18 cellular contexts compared by ENCODE assay signal in genomic region chr3:158221426-158221825, GRCh38.
"Had no signal": no experiment of that assay in that cellular context is flagged by ENCODE, and none has a peak within 500 bp of the region (broad histone marks: within the 10 kb centered on the region; RNA-seq: fewer than 3 reads in every experiment).

No MANE protein-coding gene starts in this region.

- H3K27me3 ChIP-seq: adrenal gland, spleen had no signal

- H3K27ac ChIP-seq: adrenal gland, spleen, thoracic aorta had no signal

- H3K27ac Mint-ChIP-seq: activated naive CD4-positive, alpha-beta T cell treated with anti-CD3 and anti-CD28 coated beads, Interleukin-2, amount 50 U/mL, for 72 hours; activated T-cell treated with anti-CD3 and anti-CD28 coated beads, Interleukin-2, amount 50 U/mL, for 24 hours; activated T-helper 17 cell treated with anti-CD3 and anti-CD28 coated beads, Interleukin-2, amount 50 U/mL, for 72 hours; naive thymus-derived CD4-positive, alpha-beta T cell; T-helper 1 cell treated with Interleukin-12 subunit alpha and Interleukin-12 subunit beta and Interleukin-4 antibody, amounts not matched to agents 30 μg/mL and 1 μg/mL, for 36 hours; type B pancreatic cell; WTC11 had no signal

- H3K9me3 Mint-ChIP-seq: T-helper 1 cell treated with Interleukin-12 subunit alpha and Interleukin-12 subunit beta and Interleukin-4 antibody, amounts not matched to agents 30 μg/mL and 1 μg/mL, for 36 hours; WTC11 had no signal

- H3K4me1 Mint-ChIP-seq: WTC11 had no signal

- DNase-seq: activated CD8-positive, alpha-beta memory T cell treated with anti-CD3 and anti-CD28 coated beads for 24 hours; activated CD8-positive, alpha-beta memory T cell treated with anti-CD3 and anti-CD28 coated beads, Interleukin-2, amount 50 U/mL, for 4 hours; activated T-cell treated with anti-CD3 and anti-CD28 coated beads, Interleukin-2, amount 50 U/mL, for 24 hours; adrenal gland; cortex of kidney; naive thymus-derived CD4-positive, alpha-beta T cell; retina; spleen; stimulated activated CD4-positive, alpha-beta T cell treated with anti-CD3 and anti-CD28 coated beads, Interleukin-4, amount 100 ng/mL, for 1 hour; stimulated activated naive CD4-positive, alpha-beta T cell treated with Interleukin-2 at 50 U/mL for 16 hours; T1000 had no signal

- H3K27me3 Mint-ChIP-seq: activated T-cell treated with anti-CD3 and anti-CD28 coated beads, Interleukin-2, amount 50 U/mL, for 24 hours; activated T-helper 17 cell treated with anti-CD3 and anti-CD28 coated beads, Interleukin-2, amount 50 U/mL, for 72 hours; naive thymus-derived CD4-positive, alpha-beta T cell; type B pancreatic cell had no signal

- H3K4me1 ChIP-seq: spleen had no signal

- H3K9me3 ChIP-seq: adrenal gland, spleen, thoracic aorta had no signal

- H3K4me3 ChIP-seq: adrenal gland, lung, spleen, thoracic aorta had no signal

- H3K36me3 ChIP-seq: adrenal gland, thoracic aorta had no signal

- H3K4me3 Mint-ChIP-seq: activated T-cell treated with anti-CD3 and anti-CD28 coated beads, Interleukin-2, amount 50 U/mL, for 24 hours; activated T-helper 17 cell treated with anti-CD3 and anti-CD28 coated beads, Interleukin-2, amount 50 U/mL, for 72 hours; naive thymus-derived CD4-positive, alpha-beta T cell; T-helper 1 cell treated with Interleukin-12 subunit alpha and Interleukin-12 subunit beta and Interleukin-4 antibody, amounts not matched to agents 30 μg/mL and 1 μg/mL, for 36 hours; type B pancreatic cell; WTC11 had no signal

- H3K36me3 Mint-ChIP-seq: type B pancreatic cell, WTC11 had no signal
